In genomic region chr5:142465476-142465875, GRCh38 we compare ENCODE assay signal across 22 cellular contexts.
DNase-seq lines count a peak whose midpoint lies in the region; ATAC-seq and TF ChIP-seq lines count a peak whose summit lies in the region.
"Had no signal": no experiment of that assay in that cellular context is flagged by ENCODE, and none has a peak within 500 bp of the region (broad histone marks: within the 10 kb centered on the region; RNA-seq: fewer than 3 reads in every experiment).

No MANE protein-coding gene starts in this region.

- POLR2A ChIA-PET in WTC11 (lab: Charles Lee) (no interaction called here), T-cell (lab: Charles Lee) (interaction anchor here in 1 of 2 donors (0.6 to 0.9 kb wide), 2 partner anchors 62 to 290 kb away, joined by 4 to 7 read pairs; no protein-coding TSS in a partner anchor)

- TF ChIP-seq CTCF in WTC11 (IDR thresholded peaks at IDR 0.05) = no peak

- CTCF ChIA-PET in WTC11 (lab: Charles Lee) = no interaction called here
- CTCF ChIA-PET in T-cell (lab: Charles Lee) = interaction anchor here in 1 of 2 donors (0.6 kb wide), 1 partner anchor 140 kb away, joined by 3 read pairs; no protein-coding TSS in a partner anchor

- H3K36me3 Mint-ChIP-seq in WTC11 (peaks cover 15% of the 10 kb centered on the region), T-cell (no peaks in the 10 kb centered on the region)

- ATAC-seq in WTC11 (no peak), T-cell (replicated peaks in 1 of 4) (no peak), GM21723 (IDR thresholded peaks at IDR 0.05; ENCODE audit: unreplicated experiment) (no peak), GM19463 (IDR thresholded peaks at IDR 0.05; ENCODE audit: unreplicated experiment) (no peak)
- ATAC-seq: GM12878 had no signal

- H3K9me3 Mint-ChIP-seq in WTC11 (peaks cover 11% of the 10 kb centered on the region), T-cell (no peaks in the 10 kb centered on the region)
- H3K9me3 Mint-ChIP-seq: CD4-positive, alpha-beta T cell had no signal

- DNase-seq in HCEC 1CT = peak; percentile 36
- DNase-seq in WTC11 (ENCODE audit: low spot score) = no peak
- peak; percentile 44 for DNase-seq in iris pigment epithelial cell (ENCODE audit: low read depth)
- DNase-seq in T-cell = no peak
- no peak for DNase-seq in kidney tubule cell (ENCODE audit: low spot score)
- DNase-seq: AML-193; CD4-positive, alpha-beta T cell; GDM1; H7; KG1; NCI-H1092; NCI-H1417 treated with DMSO at 0.1 percent for 48 hours; NCI-H1694 treated with DMSO at 0.1 percent for 48 hours; NCI-H2081; NCI-H2227 treated with DMSO at 0.1 percent for 48 hours; NCI-H510A; NCI-H69; Right ventricle myocardium superior; RPMI8226 had no signal

- peak overlapping the region; percentile 11; the same call in 1 of the 2 replicates for H3K27ac Mint-ChIP-seq in WTC11
- no peak overlapping the region for H3K27ac Mint-ChIP-seq in T-cell
- H3K27ac Mint-ChIP-seq: CD4-positive, alpha-beta T cell had no signal

- peaks cover 28% of the 10 kb centered on the region for H3K4me1 Mint-ChIP-seq in WTC11
- H3K4me1 Mint-ChIP-seq in T-cell = no peaks in the 10 kb centered on the region

- no peak overlapping the region for H3K4me3 Mint-ChIP-seq in WTC11
- no peak overlapping the region for H3K4me3 Mint-ChIP-seq in T-cell
- H3K4me3 Mint-ChIP-seq: CD4-positive, alpha-beta T cell had no signal

- H3K27me3 Mint-ChIP-seq in WTC11 (ENCODE audit: low read depth) (no peaks in the 10 kb centered on the region; the same call in 1 of the 2 replicates), T-cell (no peaks in the 10 kb centered on the region)
- H3K27me3 Mint-ChIP-seq: CD4-positive, alpha-beta T cell had no signal

TF ChIP-seq in WTC11, 78 proteins besides CTCF, POLR2A, EP300 and RAD21:
- TF ChIP-seq MLX (CRISPR knock-in tag; IDR thresholded peaks at IDR 0.05) (no peak), ZNF138 (CRISPR knock-in tag; conservative IDR thresholded peaks at IDR 0.05) (no peak), GRHL2 (CRISPR knock-in tag; IDR thresholded peaks at IDR 0.05; ENCODE audit: insufficient replicate concordance, severe bottlenecking) (no peak), PREB (CRISPR knock-in tag; IDR thresholded peaks at IDR 0.05; ENCODE audit: borderline replicate concordance) (no peak), MXD4 (CRISPR knock-in tag; IDR thresholded peaks at IDR 0.05; ENCODE audit: borderline replicate concordance) (no peak), SOX15 (CRISPR knock-in tag; IDR thresholded peaks at IDR 0.05) (no peak), CDX4 (CRISPR knock-in tag; IDR thresholded peaks at IDR 0.05; ENCODE audit: borderline replicate concordance) (no peak), PRRX2 (CRISPR knock-in tag; IDR thresholded peaks at IDR 0.05) (no peak), SP1 (CRISPR knock-in tag; conservative IDR thresholded peaks at IDR 0.05) (no peak), NR3C1 (CRISPR knock-in tag; conservative IDR thresholded peaks at IDR 0.05; ENCODE audit: low read depth) (no peak), MYBL2 (CRISPR knock-in tag; IDR thresholded peaks at IDR 0.05) (no peak), RELA (CRISPR knock-in tag; IDR thresholded peaks at IDR 0.05; ENCODE audit: borderline replicate concordance) (no peak), TCF7 (CRISPR knock-in tag; IDR thresholded peaks at IDR 0.05; ENCODE audit: low read depth) (no peak)
- TF ChIP-seq, protein P1, sequence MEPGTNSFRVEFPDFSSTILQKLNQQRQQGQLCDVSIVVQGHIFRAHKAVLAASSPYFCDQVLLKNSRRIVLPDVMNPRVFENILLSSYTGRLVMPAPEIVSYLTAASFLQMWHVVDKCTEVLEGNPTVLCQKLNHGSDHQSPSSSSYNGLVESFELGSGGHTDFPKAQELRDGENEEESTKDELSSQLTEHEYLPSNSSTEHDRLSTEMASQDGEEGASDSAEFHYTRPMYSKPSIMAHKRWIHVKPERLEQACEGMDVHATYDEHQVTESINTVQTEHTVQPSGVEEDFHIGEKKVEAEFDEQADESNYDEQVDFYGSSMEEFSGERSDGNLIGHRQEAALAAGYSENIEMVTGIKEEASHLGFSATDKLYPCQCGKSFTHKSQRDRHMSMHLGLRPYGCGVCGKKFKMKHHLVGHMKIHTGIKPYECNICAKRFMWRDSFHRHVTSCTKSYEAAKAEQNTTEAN (CRISPR knock-in tag; IDR thresholded peaks at IDR 0.05) = no peak
- TF ChIP-seq, protein P2, sequence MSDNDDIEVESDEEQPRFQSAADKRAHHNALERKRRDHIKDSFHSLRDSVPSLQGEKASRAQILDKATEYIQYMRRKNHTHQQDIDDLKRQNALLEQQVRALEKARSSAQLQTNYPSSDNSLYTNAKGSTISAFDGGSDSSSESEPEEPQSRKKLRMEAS (CRISPR knock-in tag; IDR thresholded peaks at IDR 0.05) = no peak
- TF ChIP-seq, protein P3, sequence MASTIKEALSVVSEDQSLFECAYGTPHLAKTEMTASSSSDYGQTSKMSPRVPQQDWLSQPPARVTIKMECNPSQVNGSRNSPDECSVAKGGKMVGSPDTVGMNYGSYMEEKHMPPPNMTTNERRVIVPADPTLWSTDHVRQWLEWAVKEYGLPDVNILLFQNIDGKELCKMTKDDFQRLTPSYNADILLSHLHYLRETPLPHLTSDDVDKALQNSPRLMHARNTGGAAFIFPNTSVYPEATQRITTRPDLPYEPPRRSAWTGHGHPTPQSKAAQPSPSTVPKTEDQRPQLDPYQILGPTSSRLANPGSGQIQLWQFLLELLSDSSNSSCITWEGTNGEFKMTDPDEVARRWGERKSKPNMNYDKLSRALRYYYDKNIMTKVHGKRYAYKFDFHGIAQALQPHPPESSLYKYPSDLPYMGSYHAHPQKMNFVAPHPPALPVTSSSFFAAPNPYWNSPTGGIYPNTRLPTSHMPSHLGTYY (CRISPR knock-in tag; IDR thresholded peaks at IDR 0.05) = no peak

Comparison
In these comparisons a context has a peak if more than half of its experiments do, and no peak if none do; other contexts are left out.
1. DNase-seq: peak in HCEC 1CT (single experiment) and iris pigment epithelial cell (single experiment); none in WTC11 (single experiment), T-cell (0 of 34) and kidney tubule cell (single experiment).